2 cellular contexts compared by ENCODE assay signal in genomic region chr17:75465039-75465438, GRCh38.
TF ChIP-seq lines count a peak whose summit lies in the region.

No MANE protein-coding gene starts in this region.

TF ChIP-seq in HEK293, 187 proteins besides CTCF, POLR2A, EP300 and RAD21:
- no peak for TF ChIP-seq ZNF426 (tag by site-specific recombination; IDR thresholded peaks at IDR 0.05)
- peak; percentile 84 for TF ChIP-seq ZNF121 (tag by site-specific recombination; IDR thresholded peaks at IDR 0.05)

TF ChIP-seq in K562, 482 proteins besides CTCF, POLR2A, EP300 and RAD21:
- TF ChIP-seq E2F1 (CRISPR knock-in tag; IDR thresholded peaks at IDR 0.05) = no peak
- TF ChIP-seq BCOR (IDR thresholded peaks at IDR 0.05) = 0 out of 2 replicates have a peak, but pooled peaks have one; percentile 15
- TF ChIP-seq ZNF121 (CRISPR knock-in tag; conservative IDR thresholded peaks at IDR 0.05) = peak; percentile 75
